In the genomic region with DNA sequence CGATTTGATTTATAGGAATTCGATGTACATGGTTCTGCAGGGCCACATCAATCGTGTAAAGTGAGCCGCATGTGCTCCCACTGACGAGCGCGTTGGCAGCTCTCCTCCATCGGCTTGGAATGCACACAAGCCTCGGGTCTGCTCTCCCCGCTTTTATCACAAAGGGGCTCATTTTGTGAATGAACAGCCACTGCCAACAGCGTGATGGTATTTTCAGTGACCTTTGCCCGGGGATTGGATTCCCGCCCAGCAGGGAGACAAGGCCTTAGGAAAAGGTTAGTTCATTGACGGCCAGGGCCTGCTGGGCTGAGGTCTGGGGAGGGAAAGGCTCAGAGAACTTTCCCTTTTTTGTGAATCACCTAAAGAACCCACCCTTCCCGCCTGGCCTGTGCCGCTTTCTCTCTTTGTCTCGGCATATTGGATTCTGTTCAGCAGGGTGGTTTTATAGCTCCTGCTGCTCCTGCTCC, we compare ENCODE assay signal across 13 cellular contexts.
DNase-seq lines count a peak whose midpoint lies in the region; ATAC-seq and TF ChIP-seq lines count a peak whose summit lies in the region.
"Had no signal": no experiment of that assay in that cellular context is flagged by ENCODE, and none has a peak within 500 bp of the region (broad histone marks: within the 10 kb centered on the region; RNA-seq: fewer than 3 reads in every experiment).

No MANE protein-coding gene starts in this region.

- H3K4me1 Mint-ChIP-seq in GM23338, result peaks cover 21% of the 10 kb centered on the region
- H3K4me1 Mint-ChIP-seq in osteocyte (ENCODE audit: unreplicated experiment), result peaks cover 11% of the 10 kb centered on the region
- H3K4me1 Mint-ChIP-seq: natural killer cell had no signal

- peaks cover 10% of the 10 kb centered on the region for H3K27me3 Mint-ChIP-seq in GM23338 (ENCODE audit: insufficient read depth, low read depth, poor library complexity)
- no peaks in the 10 kb centered on the region for H3K27me3 Mint-ChIP-seq in osteocyte (ENCODE audit: unreplicated experiment)

- H3K4me3 ChIP-seq in GM23338 (peak overlapping the region; percentile 8; the same call in 1 of the 2 replicates), upper lobe of left lung (no peak overlapping the region)

- TF ChIP-seq CTCF in GM23338 (conservative IDR thresholded peaks at IDR 0.05; ENCODE audit: low read depth in 2 of 2) (no peak), osteocyte (IDR thresholded peaks at IDR 0.05) (no peak), upper lobe of left lung (IDR thresholded peaks at IDR 0.05) (no peak)

- H4K20me1 ChIP-seq in GM23338 (replicated peaks; ENCODE audit: insufficient read depth), result no peaks in the 10 kb centered on the region

- 0 out of 2 replicates have a peak, but pooled peaks cover 7% of the 10 kb centered on the region for H3K9me2 ChIP-seq in GM23338 (ENCODE audit: insufficient read depth)

- H3K27ac ChIP-seq in GM23338 (ENCODE audit: low read depth) (no peak overlapping the region), caudate nucleus (ENCODE audit: low read depth, low read length) (no peak overlapping the region), upper lobe of left lung (no peak overlapping the region)
- H3K27ac ChIP-seq: brain microvascular endothelial cell, vagina had no signal

- no peaks in the 10 kb centered on the region; the same call in 1 of the 2 replicates for H3F3A ChIP-seq in GM23338 (replicated peaks; ENCODE audit: low read depth)

- TF ChIP-seq POLR2A in upper lobe of left lung (IDR thresholded peaks at IDR 0.05), result no peak

- peak overlapping the region; percentile 56 for H3K4me2 ChIP-seq in GM23338

- H3K36me3 ChIP-seq in GM23338 (ENCODE audit: insufficient read depth), result no peaks in the 10 kb centered on the region
- no peaks in the 10 kb centered on the region for H3K36me3 ChIP-seq in upper lobe of left lung
- H3K36me3 ChIP-seq: brain microvascular endothelial cell, vagina had no signal

- TF ChIP-seq EP300 in upper lobe of left lung (IDR thresholded peaks at IDR 0.05), result no peak

- no peaks in the 10 kb centered on the region for H3K9me3 ChIP-seq in upper lobe of left lung
- H3K9me3 ChIP-seq: vagina had no signal

- 68 to 69% methylated on average over 17 of the region's 17 CpGs for WGBS in upper lobe of left lung, 2 donors

- H3K4me3 Mint-ChIP-seq in GM23338 (peak overlapping the region; percentile 56), osteocyte (ENCODE audit: unreplicated experiment) (no peak overlapping the region)
- H3K4me3 Mint-ChIP-seq: natural killer cell had no signal

- H3K27me3 ChIP-seq in GM23338 (ENCODE audit: insufficient read depth), result no peaks in the 10 kb centered on the region
- H3K27me3 ChIP-seq in upper lobe of left lung, result no peaks in the 10 kb centered on the region
- H3K27me3 ChIP-seq: brain microvascular endothelial cell, vagina had no signal

- peaks cover 8% of the 10 kb centered on the region; the same call in 1 of the 2 replicates for H3K4me1 ChIP-seq in GM23338 (ENCODE audit: insufficient read depth)
- H3K4me1 ChIP-seq in upper lobe of left lung, result peaks cover 0 to 6% (median 0%) of the 10 kb centered on the region in 4 donors

- ATAC-seq in GM23338, result peak; percentile 95
- ATAC-seq in GM21786 (IDR thresholded peaks at IDR 0.05; ENCODE audit: unreplicated experiment), result no peak
- no peak for ATAC-seq in upper lobe of left lung (ENCODE audit: low FRiP score in 2 of 2)
- ATAC-seq: natural killer cell had no signal

- peak overlapping the region; percentile 72 for H2AFZ ChIP-seq in GM23338

- H3K79me2 ChIP-seq in GM23338 (replicated peaks; ENCODE audit: insufficient read depth), result no peaks in the 10 kb centered on the region

- H3K36me3 Mint-ChIP-seq in GM23338 (ENCODE audit: low read depth) (no peaks in the 10 kb centered on the region), osteocyte (ENCODE audit: unreplicated experiment) (no peaks in the 10 kb centered on the region)
- H3K36me3 Mint-ChIP-seq: natural killer cell had no signal

- no peaks in the 10 kb centered on the region for H3K9me3 Mint-ChIP-seq in GM23338
- no peaks in the 10 kb centered on the region for H3K9me3 Mint-ChIP-seq in osteocyte (ENCODE audit: unreplicated experiment)
- H3K9me3 Mint-ChIP-seq: natural killer cell had no signal

- DNase-seq in GM23338 (ENCODE audit: low spot score) (peak; percentile 80), caudate nucleus (lab: John Stamatoyannopoulos, UW) (peak in 42 of 61 donors; percentile 4 to 73 (median 28)), iPS DF 4.7 (ENCODE audit: extremely low read depth, low spot score) (peak; percentile 41), osteocyte (ENCODE audit: extremely low spot score, unreplicated experiment) (peak; percentile 64), NCI-H1048 (lab: John Stamatoyannopoulos, UW) (no peak), upper lobe of left lung (no peak)
- DNase-seq in stimulated activated CD4-positive, alpha-beta T cell treated with anti-CD3 and anti-CD28 coated beads, Interleukin-12 subunit alpha, Interleukin-12 subunit beta, amount 100 ng/mL, for 4 hours, result no peak
- DNase-seq: brain microvascular endothelial cell, KBM-7, natural killer cell, SIG-M5 had no signal

- no peak overlapping the region for H3K27ac Mint-ChIP-seq in GM23338
- H3K27ac Mint-ChIP-seq in osteocyte (ENCODE audit: unreplicated experiment), result peak overlapping the region; percentile 38
- H3K27ac Mint-ChIP-seq: natural killer cell had no signal

TF ChIP-seq in GM23338, 12 proteins besides CTCF, POLR2A, EP300 and RAD21 (continues in another document):
- TF ChIP-seq, protein P1, sequence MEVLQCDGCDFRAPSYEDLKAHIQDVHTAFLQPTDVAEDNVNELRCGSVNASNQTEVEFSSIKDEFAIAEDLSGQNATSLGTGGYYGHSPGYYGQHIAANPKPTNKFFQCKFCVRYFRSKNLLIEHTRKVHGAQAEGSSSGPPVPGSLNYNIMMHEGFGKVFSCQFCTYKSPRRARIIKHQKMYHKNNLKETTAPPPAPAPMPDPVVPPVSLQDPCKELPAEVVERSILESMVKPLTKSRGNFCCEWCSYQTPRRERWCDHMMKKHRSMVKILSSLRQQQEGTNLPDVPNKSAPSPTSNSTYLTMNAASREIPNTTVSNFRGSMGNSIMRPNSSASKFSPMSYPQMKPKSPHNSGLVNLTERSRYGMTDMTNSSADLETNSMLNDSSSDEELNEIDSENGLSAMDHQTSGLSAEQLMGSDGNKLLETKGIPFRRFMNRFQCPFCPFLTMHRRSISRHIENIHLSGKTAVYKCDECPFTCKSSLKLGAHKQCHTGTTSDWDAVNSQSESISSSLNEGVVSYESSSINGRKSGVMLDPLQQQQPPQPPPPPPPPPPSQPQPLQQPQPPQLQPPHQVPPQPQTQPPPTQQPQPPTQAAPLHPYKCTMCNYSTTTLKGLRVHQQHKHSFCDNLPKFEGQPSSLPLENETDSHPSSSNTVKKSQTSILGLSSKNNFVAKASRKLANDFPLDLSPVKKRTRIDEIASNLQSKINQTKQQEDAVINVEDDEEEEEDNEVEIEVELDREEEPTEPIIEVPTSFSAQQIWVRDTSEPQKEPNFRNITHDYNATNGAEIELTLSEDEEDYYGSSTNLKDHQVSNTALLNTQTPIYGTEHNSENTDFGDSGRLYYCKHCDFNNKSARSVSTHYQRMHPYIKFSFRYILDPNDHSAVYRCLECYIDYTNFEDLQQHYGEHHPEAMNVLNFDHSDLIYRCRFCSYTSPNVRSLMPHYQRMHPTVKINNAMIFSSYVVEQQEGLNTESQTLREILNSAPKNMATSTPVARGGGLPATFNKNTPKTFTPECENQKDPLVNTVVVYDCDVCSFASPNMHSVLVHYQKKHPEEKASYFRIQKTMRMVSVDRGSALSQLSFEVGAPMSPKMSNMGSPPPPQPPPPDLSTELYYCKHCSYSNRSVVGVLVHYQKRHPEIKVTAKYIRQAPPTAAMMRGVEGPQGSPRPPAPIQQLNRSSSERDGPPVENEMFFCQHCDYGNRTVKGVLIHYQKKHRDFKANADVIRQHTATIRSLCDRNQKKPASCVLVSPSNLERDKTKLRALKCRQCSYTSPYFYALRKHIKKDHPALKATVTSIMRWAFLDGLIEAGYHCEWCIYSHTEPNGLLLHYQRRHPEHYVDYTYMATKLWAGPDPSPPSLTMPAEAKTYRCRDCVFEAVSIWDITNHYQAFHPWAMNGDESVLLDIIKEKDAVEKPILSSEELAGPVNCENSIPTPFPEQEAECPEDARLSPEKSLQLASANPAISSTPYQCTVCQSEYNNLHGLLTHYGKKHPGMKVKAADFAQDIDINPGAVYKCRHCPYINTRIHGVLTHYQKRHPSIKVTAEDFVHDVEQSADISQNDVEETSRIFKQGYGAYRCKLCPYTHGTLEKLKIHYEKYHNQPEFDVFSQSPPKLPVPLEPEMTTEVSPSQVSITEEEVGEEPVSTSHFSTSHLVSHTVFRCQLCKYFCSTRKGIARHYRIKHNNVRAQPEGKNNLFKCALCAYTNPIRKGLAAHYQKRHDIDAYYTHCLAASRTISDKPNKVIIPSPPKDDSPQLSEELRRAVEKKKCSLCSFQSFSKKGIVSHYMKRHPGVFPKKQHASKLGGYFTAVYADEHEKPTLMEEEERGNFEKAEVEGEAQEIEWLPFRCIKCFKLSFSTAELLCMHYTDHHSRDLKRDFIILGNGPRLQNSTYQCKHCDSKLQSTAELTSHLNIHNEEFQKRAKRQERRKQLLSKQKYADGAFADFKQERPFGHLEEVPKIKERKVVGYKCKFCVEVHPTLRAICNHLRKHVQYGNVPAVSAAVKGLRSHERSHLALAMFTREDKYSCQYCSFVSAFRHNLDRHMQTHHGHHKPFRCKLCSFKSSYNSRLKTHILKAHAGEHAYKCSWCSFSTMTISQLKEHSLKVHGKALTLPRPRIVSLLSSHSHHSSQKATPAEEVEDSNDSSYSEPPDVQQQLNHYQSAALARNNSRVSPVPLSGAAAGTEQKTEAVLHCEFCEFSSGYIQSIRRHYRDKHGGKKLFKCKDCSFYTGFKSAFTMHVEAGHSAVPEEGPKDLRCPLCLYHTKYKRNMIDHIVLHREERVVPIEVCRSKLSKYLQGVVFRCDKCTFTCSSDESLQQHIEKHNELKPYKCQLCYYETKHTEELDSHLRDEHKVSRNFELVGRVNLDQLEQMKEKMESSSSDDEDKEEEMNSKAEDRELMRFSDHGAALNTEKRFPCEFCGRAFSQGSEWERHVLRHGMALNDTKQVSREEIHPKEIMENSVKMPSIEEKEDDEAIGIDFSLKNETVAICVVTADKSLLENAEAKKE (CRISPR knock-in tag; IDR thresholded peaks at IDR 0.05), result peak; percentile 71; the same call in 1 of the 2 replicates
- 0 out of 2 replicates have a peak, but pooled peaks have one; percentile 16 for TF ChIP-seq CREB1 (CRISPR knock-in tag; IDR thresholded peaks at IDR 0.05; ENCODE audit: low read depth)
- peak; percentile 88 for TF ChIP-seq ZNF331 (CRISPR knock-in tag; IDR thresholded peaks at IDR 0.05; ENCODE audit: low read depth)
- no peak for TF ChIP-seq STAT1 (IDR thresholded peaks at IDR 0.05; ENCODE audit: unreplicated experiment)

Comparison
In these comparisons a context has a peak if more than half of its experiments do, and no peak if none do; other contexts are left out.
1. DNase-seq: peak in GM23338 (single experiment), caudate nucleus (42 of 61), iPS DF 4.7 (single experiment) and osteocyte (single experiment); none in stimulated activated CD4-positive, alpha-beta T cell treated with anti-CD3 and anti-CD28 coated beads, Interleukin-12 subunit alpha, Interleukin-12 subunit beta, amount 100 ng/mL, for 4 hours (single experiment), NCI-H1048 (single experiment) and upper lobe of left lung (0 of 2).